ENCODE assay signal across 8 cellular contexts in the genomic region with DNA sequence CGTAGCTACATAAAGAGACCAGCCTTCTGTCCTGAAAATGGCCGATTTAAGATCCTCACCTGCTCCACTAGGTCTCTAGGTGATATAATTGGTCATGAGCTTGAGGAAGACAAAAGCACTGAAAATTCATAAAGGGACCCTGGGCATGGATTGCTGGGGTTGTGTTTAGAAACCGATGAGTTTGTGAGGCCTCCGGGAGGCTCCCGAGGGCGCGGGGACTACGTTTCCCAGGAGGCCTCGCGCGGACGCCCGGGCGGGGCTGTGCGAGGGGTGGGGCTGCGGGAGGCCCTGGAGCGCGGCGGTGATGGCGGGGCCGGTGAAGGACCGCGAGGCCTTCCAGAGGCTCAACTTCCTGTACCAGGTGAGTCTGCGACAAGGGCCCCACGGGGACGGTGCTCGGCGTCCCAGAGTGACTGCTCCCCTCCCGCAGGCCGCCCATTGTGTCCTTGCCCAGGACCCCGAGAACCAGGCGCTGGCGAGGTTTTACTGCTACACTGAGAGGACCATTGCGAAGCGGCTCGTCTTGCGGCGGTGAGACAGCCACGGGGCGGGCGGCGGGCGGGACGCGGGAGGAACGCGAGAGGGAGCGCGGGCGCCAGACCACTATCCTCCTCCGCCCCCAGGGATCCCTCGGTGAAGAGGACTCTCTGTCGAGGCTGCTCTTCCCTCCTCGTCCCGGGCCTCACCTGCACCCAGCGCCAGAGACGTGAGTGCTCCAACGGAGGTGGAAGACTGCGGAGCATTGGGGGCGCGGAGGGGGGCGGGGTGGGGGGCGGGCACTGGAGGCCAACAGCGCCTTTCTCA. TPM values are rescaled to one million over a fixed set of nuclear protein-coding genes. Genes with fewer than 3 reads are reported as not detected.
DNase-seq lines count a peak whose midpoint lies in the region; ATAC-seq and TF ChIP-seq lines count a peak whose summit lies in the region.

A gene (plus strand): TSS at position 289 of the 804 bp plus-strand sequence. CDS start 16 bp downstream, at position 305.

- H3K9me3 Mint-ChIP-seq in activated CD4-positive, alpha-beta T cell treated with anti-CD3 and anti-CD28 coated beads, Interleukin-2, amount 10 ng/mL, durations not matched to agents 7 days and 5 days, result no peaks in the 10 kb centered on the region

- no peaks in the 10 kb centered on the region for H3K9me3 ChIP-seq in BE2C

- POLR2A ChIA-PET in activated CD4-positive, alpha-beta T cell treated with anti-CD3 and anti-CD28 coated beads, Interleukin-2, amount 10 ng/mL, durations not matched to agents 7 days and 5 days (lab: Charles Lee), result no interaction called here

- H3K27me3 ChIP-seq in BE2C, result no peaks in the 10 kb centered on the region

- peaks cover 29% of the 10 kb centered on the region for H3K36me3 Mint-ChIP-seq in activated CD4-positive, alpha-beta T cell treated with anti-CD3 and anti-CD28 coated beads, Interleukin-2, amount 10 ng/mL, durations not matched to agents 7 days and 5 days (ENCODE audit: low read depth)

- no peaks in the 10 kb centered on the region for H3K4me1 ChIP-seq in BE2C

- TF ChIP-seq CTCF in BE2C (IDR thresholded peaks at IDR 0.05; ENCODE audit: low read depth, low read length) (no peak), coronary artery (IDR thresholded peaks at IDR 0.05) (no peak)

- H3K27ac ChIP-seq in coronary artery, result peak within 1 kb of the TSS; percentile 86 to 91

- H3K36me3 ChIP-seq in BE2C, result peaks cover 15% of the 10 kb centered on the region

- H3K27ac Mint-ChIP-seq in activated CD4-positive, alpha-beta T cell treated with anti-CD3 and anti-CD28 coated beads, Interleukin-2, amount 10 ng/mL, durations not matched to agents 7 days and 5 days, result peak within 1 kb of the TSS; percentile 93

- ATAC-seq in GM19324 (IDR thresholded peaks at IDR 0.05; ENCODE audit: low FRiP score, unreplicated experiment) (peak; percentile 88), HG03460 (IDR thresholded peaks at IDR 0.05; ENCODE audit: unreplicated experiment) (peak; percentile 88), left lobe of liver (peak; percentile 99)

- H3K27me3 Mint-ChIP-seq in activated CD4-positive, alpha-beta T cell treated with anti-CD3 and anti-CD28 coated beads, Interleukin-2, amount 10 ng/mL, durations not matched to agents 7 days and 5 days, result peaks cover 3% of the 10 kb centered on the region

- CTCF ChIA-PET in activated CD4-positive, alpha-beta T cell treated with anti-CD3 and anti-CD28 coated beads, Interleukin-2, amount 10 ng/mL, durations not matched to agents 7 days and 5 days (lab: Charles Lee), result interaction anchor here (1.1 kb wide), 1 partner anchor 109 kb away, joined by 3 read pairs; no protein-coding TSS in a partner anchor

- H3K4me3 Mint-ChIP-seq in activated CD4-positive, alpha-beta T cell treated with anti-CD3 and anti-CD28 coated beads, Interleukin-2, amount 10 ng/mL, durations not matched to agents 7 days and 5 days, result peak within 1 kb of the TSS; percentile 91

- H3K4me1 Mint-ChIP-seq in activated CD4-positive, alpha-beta T cell treated with anti-CD3 and anti-CD28 coated beads, Interleukin-2, amount 10 ng/mL, durations not matched to agents 7 days and 5 days, result peaks cover 33% of the 10 kb centered on the region

- DNase-seq in BE2C (peak; percentile 90), NCI-H526 treated with DMSO at 0.1 percent for 48 hours (lab: John Stamatoyannopoulos, UW) (peak; percentile 61), coronary artery (ENCODE audit: low spot score) (peak; percentile 86), left lobe of liver (ENCODE audit: low spot score) (peak; percentile 88)
- DNase-seq in activated CD4-positive, alpha-beta T cell treated with anti-CD3 and anti-CD28 coated beads, Interleukin-2, amount 10 ng/mL, durations not matched to agents 7 days and 5 days, result peak; percentile 89
- peak; percentile 90 for DNase-seq in stimulated activated CD4-positive, alpha-beta T cell treated with anti-CD3 and anti-CD28 coated beads, Interleukin-2, amount 100 ng/mL, for 24 hours

- H3K4me3 ChIP-seq in BE2C (ENCODE audit: low read depth, low read length), result peak within 1 kb of the TSS; percentile 82
- H3K4me3 ChIP-seq in coronary artery, result peak within 1 kb of the TSS; percentile 88

RNA-seq across cellular contexts. Expression of the gene that starts here (rescaled TPM):
- polyA plus RNA-seq in BE2C (2012; ENCODE audit: insufficient read depth, insufficient read length, low read depth), result 121 TPM
- total RNA-seq in activated CD4-positive, alpha-beta T cell treated with anti-CD3 and anti-CD28 coated beads, Interleukin-2, amount 10 ng/mL, durations not matched to agents 7 days and 5 days, result 10 to 100 TPM; 37.5 to 42.7 TPM
- total RNA-seq in left lobe of liver, result 16.1 TPM

Comparison
In these comparisons a context has a peak if more than half of its experiments do, and no peak if none do; other contexts are left out.
1. Peak in every context shown above with its lines: DNase-seq, ATAC-seq, H3K4me3 ChIP-seq and H3K27ac ChIP-seq.